In genomic region chr12:132139912-132140311, GRCh38 we compare ENCODE assay signal across 1 cellular context.
TF ChIP-seq lines count a peak whose summit lies in the region.

No MANE protein-coding gene starts in this region.

TF ChIP-seq in HepG2, 621 proteins besides CTCF, POLR2A, EP300 and RAD21:
- TF ChIP-seq AGO1 (IDR thresholded peaks at IDR 0.05; ENCODE audit: low read depth, low read length, poor library complexity, severe bottlenecking) (peak; percentile 21), GPBP1L1 (CRISPR knock-in tag; IDR thresholded peaks at IDR 0.05) (no peak), SIN3A (IDR thresholded peaks at IDR 0.05; ENCODE audit: borderline replicate concordance, low read depth, low read length) (no peak), MTERF4 (CRISPR knock-in tag; IDR thresholded peaks at IDR 0.05) (no peak), GTF2F1 (IDR thresholded peaks at IDR 0.05; ENCODE audit: low read length) (no peak), RBFOX2 (IDR thresholded peaks at IDR 0.05; ENCODE audit: low read depth, low read length) (0 out of 2 replicates have a peak, but pooled peaks have one; percentile 38)
TF ChIP-seq in HepG2: peak in this region for 2.
